9 cellular contexts compared by ENCODE assay signal in the genomic region with DNA sequence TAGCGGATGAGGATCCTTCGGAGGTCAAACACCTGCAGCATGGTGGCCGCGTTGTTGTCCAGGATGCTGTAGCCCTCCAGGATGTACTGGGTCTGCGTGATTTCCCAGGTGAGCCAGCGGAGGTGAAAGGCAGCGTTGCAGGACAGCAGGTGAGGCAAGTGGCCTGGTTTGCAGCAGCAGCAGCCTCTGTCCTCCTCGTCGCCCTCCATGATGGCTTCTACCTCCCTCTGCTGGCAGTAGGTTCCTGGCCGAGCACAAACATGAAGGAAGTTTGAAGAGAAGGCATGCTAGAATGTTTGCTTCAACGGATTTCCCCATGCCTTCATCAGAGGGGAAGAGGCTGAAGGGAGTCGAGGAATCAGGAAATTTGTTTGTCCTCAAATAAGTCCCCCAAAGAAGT.
DNase-seq lines count a peak whose midpoint lies in the region; ATAC-seq and TF ChIP-seq lines count a peak whose summit lies in the region.
"Had no signal": no experiment of that assay in that cellular context is flagged by ENCODE, and none has a peak within 500 bp of the region (broad histone marks: within the 10 kb centered on the region; RNA-seq: fewer than 3 reads in every experiment).

No MANE protein-coding gene starts in this region.

- H3K27me3 ChIP-seq in vagina: no peaks in the 10 kb centered on the region
- H3K27me3 ChIP-seq: BLaER1 had no signal

- no peak overlapping the region for H3K27ac ChIP-seq in vagina
- H3K27ac ChIP-seq: BLaER1 had no signal

- no peaks in the 10 kb centered on the region for H3K36me3 ChIP-seq in vagina
- H3K36me3 ChIP-seq: BLaER1 had no signal

- TF ChIP-seq CTCF in omental fat pad (IDR thresholded peaks at IDR 0.05) (no peak), vagina (IDR thresholded peaks at IDR 0.05) (no peak)

- peaks cover 8% of the 10 kb centered on the region for H3K4me1 ChIP-seq in vagina

- H3K4me3 ChIP-seq in vagina: no peak overlapping the region
- H3K4me3 ChIP-seq: BLaER1 had no signal

- ATAC-seq in left lobe of liver (peak; percentile 94), HG03159 (IDR thresholded peaks at IDR 0.05; ENCODE audit: unreplicated experiment) (no peak), omental fat pad (ENCODE audit: low FRiP score) (no peak)

- no peaks in the 10 kb centered on the region for H3K9me3 ChIP-seq in vagina
- H3K9me3 ChIP-seq: BLaER1 had no signal

- DNase-seq in NCI-H2029 (lab: John Stamatoyannopoulos, UW): peak; percentile 9
- no peak for DNase-seq in NCI-H2029 treated with DMSO at 0.1 percent for 48 hours (lab: John Stamatoyannopoulos, UW)
- DNase-seq in NCI-H1092 treated with DMSO at 0.1 percent for 48 hours (lab: John Stamatoyannopoulos, UW): peak; percentile 54
- peak; percentile 56 for DNase-seq in astrocyte of the hippocampus (ENCODE audit: low read depth, low spot score)
- DNase-seq in left lobe of liver (ENCODE audit: low spot score): peak; percentile 52
- no peak for DNase-seq in omental fat pad (ENCODE audit: low spot score)
- no peak for DNase-seq in vagina (ENCODE audit: extremely low spot score in 2 of 2)

- no peak for TF ChIP-seq POLR2A in vagina (IDR thresholded peaks at IDR 0.05)

- intact Hi-C loops in vagina (cut with DNase I): no loop called here

Comparison
In these comparisons a context has a peak if more than half of its experiments do, and no peak if none do; other contexts are left out.
1. DNase-seq: peak in NCI-H2029 (single experiment), NCI-H1092 treated with DMSO at 0.1 percent for 48 hours (single experiment), astrocyte of the hippocampus (single experiment) and left lobe of liver (single experiment); none in NCI-H2029 treated with DMSO at 0.1 percent for 48 hours (single experiment), omental fat pad (single experiment) and vagina (0 of 2).